8 cellular contexts compared by ENCODE assay signal in the genomic region with DNA sequence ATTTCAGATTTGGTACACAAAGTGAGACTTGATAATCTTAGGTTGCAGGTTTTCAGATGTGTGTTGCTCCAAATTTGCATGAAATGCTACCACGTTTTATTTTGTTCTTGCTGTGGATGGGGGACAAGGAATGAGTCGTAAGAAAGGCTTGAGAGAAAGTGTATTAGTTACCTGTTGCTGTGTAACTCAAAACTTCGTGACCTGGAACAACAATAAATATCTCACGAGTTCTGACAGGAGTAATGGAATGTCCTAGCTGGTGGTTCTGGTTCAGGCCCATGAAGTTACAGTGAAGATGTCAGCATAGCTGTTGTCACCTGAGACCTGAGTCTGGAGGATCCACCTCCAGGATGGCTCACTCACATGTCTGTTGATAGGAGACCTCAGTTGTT. TPM values are rescaled to one million over a fixed set of nuclear protein-coding genes. Genes with fewer than 3 reads are reported as not detected.
DNase-seq lines count a peak whose midpoint lies in the region; ATAC-seq, FAIRE-seq and TF ChIP-seq lines count a peak whose summit lies in the region.

No MANE protein-coding gene starts in this region.

- H3K9me3 ChIP-seq in HepG2 (ENCODE audit: low read length) (no peaks in the 10 kb centered on the region; the same call in 1 of the 2 replicates), right lobe of liver (no peaks in the 10 kb centered on the region), mesodermal cell (ENCODE audit: control insufficient read depth, low read length) (peaks cover 16% of the 10 kb centered on the region)

- TF ChIP-seq CTCF in HepG2 (CRISPR knock-in tag; IDR thresholded peaks at IDR 0.05), result no peak
- no peak for TF ChIP-seq CTCF in right lobe of liver (IDR thresholded peaks at IDR 0.05)
- no peak for TF ChIP-seq CTCF in astrocyte of the spinal cord (IDR thresholded peaks at IDR 0.05; ENCODE audit: low read depth, low read length)

- no peak overlapping the region for H3K27ac ChIP-seq in HepG2 (ENCODE audit: extremely low read length, insufficient read depth, low read length)
- no peak overlapping the region for H3K27ac ChIP-seq in right lobe of liver
- H3K27ac ChIP-seq in mesodermal cell (ENCODE audit: low read depth, low read length, severe bottlenecking), result no peak overlapping the region

- WGBS in HepG2 (ENCODE audit: low lambda C conversion rate), result 86% methylated on average over 4 of the region's 4 CpGs
- WGBS in right lobe of liver (ENCODE audit: insufficient coverage, low coverage, low lambda C conversion rate, missing lambda C conversion rate), result 85% methylated on average over 4 of the region's 4 CpGs
- 71 to 93% methylated on average over 2 to 4 of the region's 4 CpGs for WGBS in mesodermal cell (ENCODE audit: insufficient coverage in 2 of 2), 2 experiments

- TF ChIP-seq EP300 in HepG2 (IDR thresholded peaks at IDR 0.05; ENCODE audit: low read depth in 2 of 2, low read length in 2 of 2) (no peak), HepG2 (CRISPR knock-in tag; IDR thresholded peaks at IDR 0.05; ENCODE audit: borderline replicate concordance) (no peak)

- peak overlapping the region; percentile 95 for H3K4me2 ChIP-seq in HepG2 (ENCODE audit: low read depth, low read length)

- CTCF ChIA-PET in HepG2 (lab: Yijun Ruan, JAX; ENCODE audit: low intra/inter-chr PET ratio, low total read pairs), result no interaction called here

- H3K79me2 ChIP-seq in HepG2 (ENCODE audit: insufficient read depth, low read length), result peaks cover 56% of the 10 kb centered on the region

- peaks cover 5 to 6% of the 10 kb centered on the region in 2 experiments; a peak in 4 of 5 replicates for H3K36me3 ChIP-seq in HepG2 (replicated peaks in 1 of 2; ENCODE audit: control insufficient read depth in 1 of 2, insufficient read depth in 2 of 2, low read length in 2 of 2)
- H3K36me3 ChIP-seq in right lobe of liver, result peaks cover 0 to 2% (median 0%) of the 10 kb centered on the region in 4 donors
- H3K36me3 ChIP-seq in mesodermal cell (ENCODE audit: control insufficient read depth, insufficient read depth, low read length), result peaks cover 71% of the 10 kb centered on the region

- in situ Hi-C loops in HepG2 (cut with HindIII; ENCODE audit: extremely low pct_ligation_motif_present, low pct_unique_long_range_greater_than_20kb) (no loop called here), astrocyte of the spinal cord (cut with HindIII; ENCODE audit: low sequenced_read_pairs) (no loop called here)

- H2AFZ ChIP-seq in HepG2 (ENCODE audit: low read length), result no peak overlapping the region

- H3K27me3 ChIP-seq in HepG2 (ENCODE audit: control insufficient read depth in 1 of 2, insufficient read depth in 2 of 2, low read length in 2 of 2) (no peaks in the 10 kb centered on the region; a peak in 1 of 5 replicates), right lobe of liver (no peaks in the 10 kb centered on the region)

- POLR2A ChIA-PET in HepG2 (lab: Yijun Ruan, JAX), result interaction anchor here (0.7 to 1.2 kb wide), 3 partner anchors 47 to 277 kb away, joined by 3 to 4 read pairs (median 3); a partner anchor contains a TSS

- peaks cover 37% of the 10 kb centered on the region for H3K4me1 ChIP-seq in HepG2 (ENCODE audit: insufficient read depth, low read length)
- H3K4me1 ChIP-seq in right lobe of liver, result peaks cover 0 to 6% (median 0%) of the 10 kb centered on the region in 4 donors
- no peaks in the 10 kb centered on the region for H3K4me1 ChIP-seq in mesodermal cell (ENCODE audit: control insufficient read depth, insufficient read depth, low read length, poor library complexity, severe bottlenecking)

- no peak for TF ChIP-seq RAD21 in HepG2 (CRISPR knock-in tag; IDR thresholded peaks at IDR 0.05)

- ATAC-seq in HepG2 (no peak), right lobe of liver (no peak), HG03196 (IDR thresholded peaks at IDR 0.05; ENCODE audit: unreplicated experiment) (no peak)

- no peak for TF ChIP-seq POLR2A in HepG2 (IDR thresholded peaks at IDR 0.05; ENCODE audit: insufficient read depth in 1 of 2, low read depth in 2 of 2, low read length in 2 of 2)
- TF ChIP-seq POLR2A in right lobe of liver (IDR thresholded peaks at IDR 0.05), result no peak

- FAIRE-seq in HepG2 (lab: Jason Lieb, UNC), result no peak

- no peaks in the 10 kb centered on the region for H4K20me1 ChIP-seq in HepG2 (ENCODE audit: insufficient read depth, low read length)

- DNase-seq in HepG2 (ENCODE audit: low spot score) (no peak), right lobe of liver (no peak), astrocyte of the spinal cord (ENCODE audit: low read depth, low spot score) (no peak), NCI-H1092 treated with DMSO at 0.1 percent for 48 hours (lab: John Stamatoyannopoulos, UW) (no peak), NCI-H526 treated with DMSO at 0.1 percent for 48 hours (lab: John Stamatoyannopoulos, UW) (no peak), NCI-H69 (lab: John Stamatoyannopoulos, UW) (no peak)

- intact Hi-C loops in HepG2 (cut with micrococcal nuclease; ENCODE audit: unreplicated experiment), result no loop called here
- intact Hi-C loops in right lobe of liver (cut with DNase I), result no loop called here

- H3K4me3 ChIP-seq in HepG2 (replicated peaks in 1 of 3; ENCODE audit: insufficient read depth in 1 of 3, low read depth in 2 of 3, low read length in 3 of 3) (peak overlapping the region; percentile 85 to 96 (median 96)), right lobe of liver (no peak overlapping the region), astrocyte of the spinal cord (ENCODE audit: low read depth, low read length) (peak overlapping the region; percentile 97), mesodermal cell (ENCODE audit: extremely low read depth, insufficient read depth, low read length, poor library complexity, severe bottlenecking) (peak overlapping the region; percentile 80)

- no TSS peak for BruUV-seq in HepG2 (replicated peaks; lab: Mats Ljungman, UMichigan)

- peak overlapping the region; percentile 93 for H3K9ac ChIP-seq in HepG2 (ENCODE audit: insufficient read depth, low read depth, low read length)

RNA-seq across cellular contexts. Expression of a gene that starts 1.2 kb away (rescaled TPM):
- total RNA-seq in HepG2 (2016; rRNA removed; fragmentation: Illumina TruSeq; extraction: Trizol) (3.3 and 3.7 TPM in 2 replicates), right lobe of liver (1 to 10 TPM; 1.0 to 2.3 (median 1.6) TPM)
- total RNA-seq in HepG2 (2016; cell fraction: cytosol; rRNA removed; fragmentation: Illumina TruSeq; extraction: Trizol; ENCODE audit: low read depth), result 0.71 and 0.79 TPM in 2 replicates
- 3.4 TPM in 2 replicates for total RNA-seq in HepG2 (2016; cell fraction: insoluble cytoplasmic fraction; rRNA removed; fragmentation: Illumina TruSeq; extraction: Trizol)
- 2.0 and 2.4 TPM in 2 replicates for total RNA-seq in HepG2 (2016; cell fraction: membrane; rRNA removed; fragmentation: Illumina TruSeq; extraction: Trizol)
- total RNA-seq in HepG2 (2016; cell fraction: nucleus; rRNA removed; fragmentation: Illumina TruSeq; extraction: Trizol), result 3.9 and 4.3 TPM in 2 replicates
- 3.0 and 3.1 TPM in 2 replicates for polyA plus RNA-seq in HepG2 (2011; rRNA removed)
- polyA plus RNA-seq in HepG2 (2011; cell fraction: cytosol; rRNA removed), result 1.5 and 1.8 TPM in 2 replicates
- polyA plus RNA-seq in HepG2 (2011; cell fraction: nucleus; rRNA removed), result 6.2 and 6.6 TPM in 2 replicates
- 1.3 and 1.6 TPM in 2 replicates for polyA plus RNA-seq in HepG2 (2012)
- 0.17 and 0.19 TPM in 2 replicates for polyA plus RNA-seq in HepG2 (2016; cell fraction: cytosol; fragmentation: Illumina TruSeq; extraction: Trizol; ENCODE audit: low read depth)
- 1.3 and 1.5 TPM in 2 replicates for polyA plus RNA-seq in HepG2 (2016; cell fraction: insoluble cytoplasmic fraction; fragmentation: Illumina TruSeq; extraction: Trizol; ENCODE audit: low read depth)
- 0.41 and 0.56 TPM in 2 replicates for polyA plus RNA-seq in HepG2 (2016; cell fraction: membrane; fragmentation: Illumina TruSeq; extraction: Trizol; ENCODE audit: low read depth)
- 5.9 and 6.4 TPM in 2 replicates for polyA plus RNA-seq in HepG2 (2016; cell fraction: nucleus; fragmentation: Illumina TruSeq; extraction: Trizol; ENCODE audit: insufficient read depth, low read depth)
- polyA minus RNA-seq in HepG2 (2011; rRNA and poly(A)+ RNA removed; ENCODE audit: low replicate concordance), result 8.3 and 10.4 TPM in 2 replicates
- 4.0 and 4.8 TPM in 2 replicates for polyA minus RNA-seq in HepG2 (2011; cell fraction: cytosol; rRNA and poly(A)+ RNA removed)
- 6.6 and 6.8 TPM in 2 replicates for polyA minus RNA-seq in HepG2 (2011; cell fraction: nucleus; rRNA and poly(A)+ RNA removed)
- 4.8 TPM for polyA plus RNA-seq in mesodermal cell (2013, experiment 1 of 2)
- polyA plus RNA-seq in mesodermal cell (2013, experiment 2 of 2), result 3.9 TPM

RNA-seq across cellular contexts. Expression of a gene that starts 25.3 kb away (rescaled TPM):
- total RNA-seq in HepG2 (2016; rRNA removed; fragmentation: Illumina TruSeq; extraction: Trizol) (38.7 and 39.5 TPM in 2 replicates), right lobe of liver (10 to 100 TPM; 12.4 to 44.7 (median 15.8) TPM)
- 10.6 and 10.8 TPM in 2 replicates for total RNA-seq in HepG2 (2016; cell fraction: cytosol; rRNA removed; fragmentation: Illumina TruSeq; extraction: Trizol; ENCODE audit: low read depth)
- total RNA-seq in HepG2 (2016; cell fraction: insoluble cytoplasmic fraction; rRNA removed; fragmentation: Illumina TruSeq; extraction: Trizol), result 41.5 and 44.3 TPM in 2 replicates
- 15.6 and 18.0 TPM in 2 replicates for total RNA-seq in HepG2 (2016; cell fraction: membrane; rRNA removed; fragmentation: Illumina TruSeq; extraction: Trizol)
- total RNA-seq in HepG2 (2016; cell fraction: nucleus; rRNA removed; fragmentation: Illumina TruSeq; extraction: Trizol), result 51.9 and 53.4 TPM in 2 replicates
- polyA plus RNA-seq in HepG2 (2011; rRNA removed), result 28.5 and 31.5 TPM in 2 replicates
- 15.3 and 19.4 TPM in 2 replicates for polyA plus RNA-seq in HepG2 (2011; cell fraction: cytosol; rRNA removed)
- polyA plus RNA-seq in HepG2 (2011; cell fraction: nucleus; rRNA removed), result 62.5 and 78.5 TPM in 2 replicates
- 27.8 and 28.4 TPM in 2 replicates for polyA plus RNA-seq in HepG2 (2012)
- polyA plus RNA-seq in HepG2 (2016; cell fraction: cytosol; fragmentation: Illumina TruSeq; extraction: Trizol; ENCODE audit: low read depth), result 7.8 and 11.0 TPM in 2 replicates
- 45.4 and 56.5 TPM in 2 replicates for polyA plus RNA-seq in HepG2 (2016; cell fraction: insoluble cytoplasmic fraction; fragmentation: Illumina TruSeq; extraction: Trizol; ENCODE audit: low read depth)
- polyA plus RNA-seq in HepG2 (2016; cell fraction: membrane; fragmentation: Illumina TruSeq; extraction: Trizol; ENCODE audit: low read depth), result 14.2 and 16.8 TPM in 2 replicates
- polyA plus RNA-seq in HepG2 (2016; cell fraction: nucleus; fragmentation: Illumina TruSeq; extraction: Trizol; ENCODE audit: insufficient read depth, low read depth), result 103 and 124 TPM in 2 replicates
- polyA minus RNA-seq in HepG2 (2011; rRNA and poly(A)+ RNA removed; ENCODE audit: low replicate concordance), result 14.6 and 39.2 TPM in 2 replicates
- polyA minus RNA-seq in HepG2 (2011; cell fraction: cytosol; rRNA and poly(A)+ RNA removed), result 2.7 and 5.5 TPM in 2 replicates
- 73.4 and 89.9 TPM in 2 replicates for polyA minus RNA-seq in HepG2 (2011; cell fraction: nucleus; rRNA and poly(A)+ RNA removed)
- 28.3 TPM for polyA plus RNA-seq in mesodermal cell (2013, experiment 1 of 2)
- polyA plus RNA-seq in mesodermal cell (2013, experiment 2 of 2), result 24.7 TPM

RNA-seq across cellular contexts. Expression of a gene that starts 46.9 kb away (rescaled TPM):
- 2.5 and 3.1 TPM in 2 replicates for total RNA-seq in HepG2 (2016; rRNA removed; fragmentation: Illumina TruSeq; extraction: Trizol)
- 0.30 and 0.44 TPM in 2 replicates for total RNA-seq in HepG2 (2016; cell fraction: cytosol; rRNA removed; fragmentation: Illumina TruSeq; extraction: Trizol; ENCODE audit: low read depth)
- total RNA-seq in HepG2 (2016; cell fraction: insoluble cytoplasmic fraction; rRNA removed; fragmentation: Illumina TruSeq; extraction: Trizol), result 2.2 and 3.2 TPM in 2 replicates
- 1.3 TPM in 2 replicates for total RNA-seq in HepG2 (2016; cell fraction: membrane; rRNA removed; fragmentation: Illumina TruSeq; extraction: Trizol)
- total RNA-seq in HepG2 (2016; cell fraction: nucleus; rRNA removed; fragmentation: Illumina TruSeq; extraction: Trizol), result 1.8 and 2.3 TPM in 2 replicates
- 3.5 and 3.6 TPM in 2 replicates for polyA plus RNA-seq in HepG2 (2011; rRNA removed)
- 2.1 and 2.5 TPM in 2 replicates for polyA plus RNA-seq in HepG2 (2011; cell fraction: cytosol; rRNA removed)
- polyA plus RNA-seq in HepG2 (2011; cell fraction: nucleus; rRNA removed), result 2.6 and 2.7 TPM in 2 replicates
- polyA plus RNA-seq in HepG2 (2012), result 0.98 and 1.5 TPM in 2 replicates
- polyA plus RNA-seq in HepG2 (2016; cell fraction: cytosol; fragmentation: Illumina TruSeq; extraction: Trizol; ENCODE audit: low read depth), result 0.28 and 0.33 TPM in 2 replicates
- polyA plus RNA-seq in HepG2 (2016; cell fraction: insoluble cytoplasmic fraction; fragmentation: Illumina TruSeq; extraction: Trizol; ENCODE audit: low read depth), result 1.6 and 1.9 TPM in 2 replicates
- polyA plus RNA-seq in HepG2 (2016; cell fraction: membrane; fragmentation: Illumina TruSeq; extraction: Trizol; ENCODE audit: low read depth), result 0.57 and 0.63 TPM in 2 replicates
- polyA plus RNA-seq in HepG2 (2016; cell fraction: nucleus; fragmentation: Illumina TruSeq; extraction: Trizol; ENCODE audit: insufficient read depth, low read depth), result 2.4 and 3.1 TPM in 2 replicates
- 10.3 and 17.6 TPM in 2 replicates for polyA minus RNA-seq in HepG2 (2011; rRNA and poly(A)+ RNA removed; ENCODE audit: low replicate concordance)
- polyA minus RNA-seq in HepG2 (2011; cell fraction: cytosol; rRNA and poly(A)+ RNA removed), result 1.9 and 2.6 TPM in 2 replicates
- 4.1 and 4.6 TPM in 2 replicates for polyA minus RNA-seq in HepG2 (2011; cell fraction: nucleus; rRNA and poly(A)+ RNA removed)
- 1 to 10 TPM; 1.7 to 2.9 (median 2.1) TPM for total RNA-seq in right lobe of liver
- polyA plus RNA-seq in mesodermal cell (2013, experiment 1 of 2), result 2.5 TPM
- polyA plus RNA-seq in mesodermal cell (2013, experiment 2 of 2), result 1.8 TPM

RNA-seq across cellular contexts. Expression of a gene that starts 51.2 kb away (rescaled TPM):
- total RNA-seq in HepG2 (2016; rRNA removed; fragmentation: Illumina TruSeq; extraction: Trizol) (15.6 and 17.0 TPM in 2 replicates), right lobe of liver (10 to 100 TPM in 3 of 6 experiments, 1 to 10 TPM in 3; 6.1 to 16.5 (median 10.7) TPM)
- 9.2 and 13.6 TPM in 2 replicates for total RNA-seq in HepG2 (2016; cell fraction: cytosol; rRNA removed; fragmentation: Illumina TruSeq; extraction: Trizol; ENCODE audit: low read depth)
- total RNA-seq in HepG2 (2016; cell fraction: insoluble cytoplasmic fraction; rRNA removed; fragmentation: Illumina TruSeq; extraction: Trizol), result 17.3 and 19.7 TPM in 2 replicates
- total RNA-seq in HepG2 (2016; cell fraction: membrane; rRNA removed; fragmentation: Illumina TruSeq; extraction: Trizol), result 21.1 and 22.3 TPM in 2 replicates
- 13.5 and 14.8 TPM in 2 replicates for total RNA-seq in HepG2 (2016; cell fraction: nucleus; rRNA removed; fragmentation: Illumina TruSeq; extraction: Trizol)
- polyA plus RNA-seq in HepG2 (2011; rRNA removed), result 13.1 and 14.7 TPM in 2 replicates
- polyA plus RNA-seq in HepG2 (2011; cell fraction: cytosol; rRNA removed), result 13.6 and 13.7 TPM in 2 replicates
- polyA plus RNA-seq in HepG2 (2011; cell fraction: nucleus; rRNA removed), result 12.5 and 16.5 TPM in 2 replicates
- polyA plus RNA-seq in HepG2 (2012), result 7.2 and 8.7 TPM in 2 replicates
- 10.1 and 14.1 TPM in 2 replicates for polyA plus RNA-seq in HepG2 (2016; cell fraction: cytosol; fragmentation: Illumina TruSeq; extraction: Trizol; ENCODE audit: low read depth)
- 15.7 and 16.9 TPM in 2 replicates for polyA plus RNA-seq in HepG2 (2016; cell fraction: insoluble cytoplasmic fraction; fragmentation: Illumina TruSeq; extraction: Trizol; ENCODE audit: low read depth)
- 9.4 and 15.6 TPM in 2 replicates for polyA plus RNA-seq in HepG2 (2016; cell fraction: membrane; fragmentation: Illumina TruSeq; extraction: Trizol; ENCODE audit: low read depth)
- 11.7 and 14.4 TPM in 2 replicates for polyA plus RNA-seq in HepG2 (2016; cell fraction: nucleus; fragmentation: Illumina TruSeq; extraction: Trizol; ENCODE audit: insufficient read depth, low read depth)
- 15.6 and 69.8 TPM in 2 replicates for polyA minus RNA-seq in HepG2 (2011; rRNA and poly(A)+ RNA removed; ENCODE audit: low replicate concordance)
- polyA minus RNA-seq in HepG2 (2011; cell fraction: cytosol; rRNA and poly(A)+ RNA removed), result 7.8 and 10.6 TPM in 2 replicates
- polyA minus RNA-seq in HepG2 (2011; cell fraction: nucleus; rRNA and poly(A)+ RNA removed), result 28.8 and 29.2 TPM in 2 replicates
- polyA plus RNA-seq in mesodermal cell (2013, experiment 1 of 2), result 23.3 TPM
- polyA plus RNA-seq in mesodermal cell (2013, experiment 2 of 2), result 22.6 TPM

Comparison
In these comparisons a context has a peak if more than half of its experiments do, and no peak if none do; other contexts are left out.
1. H3K4me3 ChIP-seq: peak in HepG2 (3 of 3), astrocyte of the spinal cord (single experiment) and mesodermal cell (single experiment); none in right lobe of liver (0 of 3).